In genomic region chr10:12350925-12351324, GRCh38 we compare ENCODE assay signal across 8 cellular contexts. TPM values are rescaled to one million over a fixed set of nuclear protein-coding genes. Genes with fewer than 3 reads are reported as not detected.
DNase-seq lines count a peak whose midpoint lies in the region; ATAC-seq and TF ChIP-seq lines count a peak whose summit lies in the region.

No MANE protein-coding gene starts in this region.

- H3K4me1 ChIP-seq in adipocyte (ENCODE audit: control insufficient read depth, insufficient read depth, low read length), result peaks cover 12% of the 10 kb centered on the region
- H3K4me1 ChIP-seq in tibial artery, result peaks cover 0 to 19% (median 9%) of the 10 kb centered on the region in 4 donors

- peak overlapping the region; percentile 88 to 98 for H3K27ac ChIP-seq in tibial artery

- DNase-seq in activated CD8-positive, alpha-beta memory T cell treated with anti-CD3 and anti-CD28 coated beads, Interleukin-2, amount 50 U/mL, for 4 hours, result peak; percentile 19
- no peak for DNase-seq in activated CD8-positive, alpha-beta memory T cell treated with anti-CD3 and anti-CD28 coated beads for 24 hours
- no peak for DNase-seq in adipocyte (ENCODE audit: low read depth)
- no peak for DNase-seq in lower leg skin (ENCODE audit: low spot score in 2 of 2)
- DNase-seq in tibial artery, result no peak
- DNase-seq in dermis blood vessel endothelial cell, result no peak
- no peak for DNase-seq in stimulated activated CD4-positive, alpha-beta T cell treated with anti-CD3 and anti-CD28 coated beads, Interleukin-2, amount 100 ng/mL, for 48 hours

- no peak for TF ChIP-seq POLR2A in lower leg skin (IDR thresholded peaks at IDR 0.05)

- ATAC-seq in HG02678 (IDR thresholded peaks at IDR 0.05; ENCODE audit: unreplicated experiment), result no peak

- 15 to 18% methylated on average over 9 of the region's 9 CpGs for WGBS in lower leg skin, 2 donors

- no peak for TF ChIP-seq CTCF in lower leg skin (IDR thresholded peaks at IDR 0.05)
- no peak for TF ChIP-seq CTCF in tibial artery (IDR thresholded peaks at IDR 0.05)

- H3K9me3 ChIP-seq in adipocyte (ENCODE audit: control insufficient read depth, low read length) (no peaks in the 10 kb centered on the region), tibial artery (no peaks in the 10 kb centered on the region)

- intact Hi-C loops in lower leg skin (cut with DNase I; ENCODE audit: low total_unique reads), result no loop called here
- intact Hi-C loops in tibial artery (cut with DNase I; ENCODE audit: low total_unique reads), result no loop called here

- H3K36me3 ChIP-seq in adipocyte (ENCODE audit: control insufficient read depth, insufficient read depth, low read length, severe bottlenecking) (no peaks in the 10 kb centered on the region), tibial artery (no peaks in the 10 kb centered on the region)

- H3K27me3 ChIP-seq in adipocyte (replicated peaks; ENCODE audit: control insufficient read depth, insufficient read depth, low read length) (no peaks in the 10 kb centered on the region), tibial artery (no peaks in the 10 kb centered on the region)

- H3K9ac ChIP-seq in adipocyte (ENCODE audit: low read length), result peak overlapping the region; percentile 85

- H3K4me3 ChIP-seq in adipocyte (ENCODE audit: low read length) (peak overlapping the region; percentile 92), lower leg skin (ENCODE audit: low read depth, poor library complexity, severe bottlenecking) (peak overlapping the region; percentile 87), tibial artery (peak overlapping the region; percentile 71 to 78)

RNA-seq across cellular contexts. Expression of gene CAMK1D, which starts 1.6 kb away (rescaled TPM):
- total RNA-seq in lower leg skin (10 to 100 TPM; 29.7 to 36.7 (median 33.3) TPM), dermis blood vessel endothelial cell (0.85 and 3.2 TPM in 2 replicates)
